In genomic region chr1:29706936-29707335, GRCh38 we compare ENCODE assay signal across 1 cellular context.
TF ChIP-seq lines count a peak whose summit lies in the region.

No MANE protein-coding gene starts in this region.

TF ChIP-seq in K562, 482 proteins besides CTCF, POLR2A, EP300 and RAD21 (continued from another document):
- TF ChIP-seq NKRF (IDR thresholded peaks at IDR 0.05; ENCODE audit: borderline replicate concordance) (no peak), GABPA (tag; conservative IDR thresholded peaks at IDR 0.05; ENCODE audit: low read depth) (no peak), POLR2G (IDR thresholded peaks at IDR 0.05; ENCODE audit: low read depth, low read length) (no peak), RERE (CRISPR knock-in tag; IDR thresholded peaks at IDR 0.05; ENCODE audit: borderline replicate concordance) (no peak), ZBTB7A (IDR thresholded peaks at IDR 0.05; ENCODE audit: borderline replicate concordance, control insufficient read depth, low read depth, low read length) (peak; percentile 61; the same call in 1 of the 2 replicates), PYGO2 (tag; IDR thresholded peaks at IDR 0.05) (no peak), U2AF1 (optimal IDR thresholded peaks at IDR 0.05; ENCODE audit: low read depth, low read length) (no peak), CTCFL (IDR thresholded peaks at IDR 0.05; ENCODE audit: borderline replicate concordance, insufficient read depth, low read depth, low read length, poor library complexity, severe bottlenecking) (peak; percentile 59), E2F3 (CRISPR knock-in tag; IDR thresholded peaks at IDR 0.05) (no peak)
- TF ChIP-seq, protein P1, sequence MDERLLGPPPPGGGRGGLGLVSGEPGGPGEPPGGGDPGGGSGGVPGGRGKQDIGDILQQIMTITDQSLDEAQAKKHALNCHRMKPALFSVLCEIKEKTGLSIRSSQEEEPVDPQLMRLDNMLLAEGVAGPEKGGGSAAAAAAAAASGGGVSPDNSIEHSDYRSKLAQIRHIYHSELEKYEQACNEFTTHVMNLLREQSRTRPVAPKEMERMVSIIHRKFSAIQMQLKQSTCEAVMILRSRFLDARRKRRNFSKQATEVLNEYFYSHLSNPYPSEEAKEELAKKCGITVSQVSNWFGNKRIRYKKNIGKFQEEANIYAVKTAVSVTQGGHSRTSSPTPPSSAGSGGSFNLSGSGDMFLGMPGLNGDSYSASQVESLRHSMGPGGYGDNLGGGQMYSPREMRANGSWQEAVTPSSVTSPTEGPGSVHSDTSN (CRISPR knock-in tag; IDR thresholded peaks at IDR 0.05; ENCODE audit: low read depth), result no peak
- TF ChIP-seq, protein P1 (tag; conservative IDR thresholded peaks at IDR 0.05; ENCODE audit: low read depth), result no peak
